In the genomic region with DNA sequence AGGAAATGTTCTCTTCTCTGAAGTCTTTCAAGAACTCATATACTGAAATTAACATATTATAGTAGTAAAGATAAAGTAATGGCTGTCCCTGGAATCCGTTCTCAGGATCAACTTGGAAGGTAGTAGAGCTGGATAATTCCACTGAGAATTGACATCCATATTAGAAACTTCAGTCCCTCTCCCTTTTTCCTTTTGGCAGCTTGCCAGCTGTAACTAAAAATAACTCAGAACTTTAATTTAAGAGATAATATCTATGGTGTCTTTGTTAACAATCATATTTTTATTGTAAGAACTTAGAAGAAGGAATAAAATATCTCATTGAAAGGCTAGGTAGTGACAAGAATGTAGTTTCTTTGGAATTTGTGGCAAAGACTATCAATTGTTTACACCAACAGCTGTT, we compare ENCODE assay signal across 3 cellular contexts.
A peak's percentile ranks its signal among the peaks of the same experiment; 100 is the strongest.
TF ChIP-seq lines count a peak whose summit lies in the region.

No MANE protein-coding gene starts in this region.

TF ChIP-seq in SK-N-SH, 30 proteins besides CTCF, POLR2A, EP300 and RAD21 (continued from another document):
- TF ChIP-seq, protein P1, sequence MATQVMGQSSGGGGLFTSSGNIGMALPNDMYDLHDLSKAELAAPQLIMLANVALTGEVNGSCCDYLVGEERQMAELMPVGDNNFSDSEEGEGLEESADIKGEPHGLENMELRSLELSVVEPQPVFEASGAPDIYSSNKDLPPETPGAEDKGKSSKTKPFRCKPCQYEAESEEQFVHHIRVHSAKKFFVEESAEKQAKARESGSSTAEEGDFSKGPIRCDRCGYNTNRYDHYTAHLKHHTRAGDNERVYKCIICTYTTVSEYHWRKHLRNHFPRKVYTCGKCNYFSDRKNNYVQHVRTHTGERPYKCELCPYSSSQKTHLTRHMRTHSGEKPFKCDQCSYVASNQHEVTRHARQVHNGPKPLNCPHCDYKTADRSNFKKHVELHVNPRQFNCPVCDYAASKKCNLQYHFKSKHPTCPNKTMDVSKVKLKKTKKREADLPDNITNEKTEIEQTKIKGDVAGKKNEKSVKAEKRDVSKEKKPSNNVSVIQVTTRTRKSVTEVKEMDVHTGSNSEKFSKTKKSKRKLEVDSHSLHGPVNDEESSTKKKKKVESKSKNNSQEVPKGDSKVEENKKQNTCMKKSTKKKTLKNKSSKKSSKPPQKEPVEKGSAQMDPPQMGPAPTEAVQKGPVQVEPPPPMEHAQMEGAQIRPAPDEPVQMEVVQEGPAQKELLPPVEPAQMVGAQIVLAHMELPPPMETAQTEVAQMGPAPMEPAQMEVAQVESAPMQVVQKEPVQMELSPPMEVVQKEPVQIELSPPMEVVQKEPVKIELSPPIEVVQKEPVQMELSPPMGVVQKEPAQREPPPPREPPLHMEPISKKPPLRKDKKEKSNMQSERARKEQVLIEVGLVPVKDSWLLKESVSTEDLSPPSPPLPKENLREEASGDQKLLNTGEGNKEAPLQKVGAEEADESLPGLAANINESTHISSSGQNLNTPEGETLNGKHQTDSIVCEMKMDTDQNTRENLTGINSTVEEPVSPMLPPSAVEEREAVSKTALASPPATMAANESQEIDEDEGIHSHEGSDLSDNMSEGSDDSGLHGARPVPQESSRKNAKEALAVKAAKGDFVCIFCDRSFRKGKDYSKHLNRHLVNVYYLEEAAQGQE (IDR thresholded peaks at IDR 0.05; ENCODE audit: low read depth, low read length): no peak
- TF ChIP-seq NRF1 (IDR thresholded peaks at IDR 0.05; ENCODE audit: low read depth, low read length): no peak
- TF ChIP-seq TCF12 (IDR thresholded peaks at IDR 0.05): no peak
- no peak for TF ChIP-seq CHD2 (IDR thresholded peaks at IDR 0.05; ENCODE audit: low read length, partially characterized antibody)
- no peak for TF ChIP-seq SIN3A (IDR thresholded peaks at IDR 0.05; ENCODE audit: borderline replicate concordance, low read depth, low read length)
- TF ChIP-seq, protein P2, sequence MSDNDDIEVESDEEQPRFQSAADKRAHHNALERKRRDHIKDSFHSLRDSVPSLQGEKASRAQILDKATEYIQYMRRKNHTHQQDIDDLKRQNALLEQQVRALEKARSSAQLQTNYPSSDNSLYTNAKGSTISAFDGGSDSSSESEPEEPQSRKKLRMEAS (IDR thresholded peaks at IDR 0.05; ENCODE audit: low read depth): no peak
- TF ChIP-seq RFX5 (IDR thresholded peaks at IDR 0.05; ENCODE audit: low read length): no peak
- no peak for TF ChIP-seq EZH2phosphoT487 (IDR thresholded peaks at IDR 0.05; ENCODE audit: borderline replicate concordance, low read depth)

TF ChIP-seq in SK-N-SH treated with all-trans-retinoic acid at 6 μM for 48 hours, 23 proteins besides CTCF, POLR2A, EP300 and RAD21 (continued from another document):
- no peak for TF ChIP-seq OSR1 (CRISPR knock-in tag; IDR thresholded peaks at IDR 0.05)
- no peak for TF ChIP-seq ZFP30 (CRISPR knock-in tag; IDR thresholded peaks at IDR 0.05)
- TF ChIP-seq ZNF565 (CRISPR knock-in tag; conservative IDR thresholded peaks at IDR 0.05; ENCODE audit: low read depth): no peak
- no peak for TF ChIP-seq GLIS3 (CRISPR knock-in tag; IDR thresholded peaks at IDR 0.05)
- TF ChIP-seq, protein P3, sequence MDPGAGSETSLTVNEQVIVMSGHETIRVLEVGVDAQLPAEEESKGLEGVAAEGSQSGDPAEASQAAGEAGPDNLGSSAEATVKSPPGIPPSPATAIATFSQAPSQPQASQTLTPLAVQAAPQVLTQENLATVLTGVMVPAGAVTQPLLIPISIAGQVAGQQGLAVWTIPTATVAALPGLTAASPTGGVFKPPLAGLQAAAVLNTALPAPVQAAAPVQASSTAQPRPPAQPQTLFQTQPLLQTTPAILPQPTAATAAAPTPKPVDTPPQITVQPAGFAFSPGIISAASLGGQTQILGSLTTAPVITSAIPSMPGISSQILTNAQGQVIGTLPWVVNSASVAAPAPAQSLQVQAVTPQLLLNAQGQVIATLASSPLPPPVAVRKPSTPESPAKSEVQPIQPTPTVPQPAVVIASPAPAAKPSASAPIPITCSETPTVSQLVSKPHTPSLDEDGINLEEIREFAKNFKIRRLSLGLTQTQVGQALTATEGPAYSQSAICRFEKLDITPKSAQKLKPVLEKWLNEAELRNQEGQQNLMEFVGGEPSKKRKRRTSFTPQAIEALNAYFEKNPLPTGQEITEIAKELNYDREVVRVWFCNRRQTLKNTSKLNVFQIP (CRISPR knock-in tag; IDR thresholded peaks at IDR 0.05; ENCODE audit: borderline replicate concordance, low read depth): no peak
- TF ChIP-seq CSDC2 (CRISPR knock-in tag; IDR thresholded peaks at IDR 0.05): no peak
- TF ChIP-seq RARB (CRISPR knock-in tag; IDR thresholded peaks at IDR 0.05): no peak

TF ChIP-seq in K562, 482 proteins besides CTCF, POLR2A, EP300 and RAD21 (continued from another document):
- TF ChIP-seq, protein P4, sequence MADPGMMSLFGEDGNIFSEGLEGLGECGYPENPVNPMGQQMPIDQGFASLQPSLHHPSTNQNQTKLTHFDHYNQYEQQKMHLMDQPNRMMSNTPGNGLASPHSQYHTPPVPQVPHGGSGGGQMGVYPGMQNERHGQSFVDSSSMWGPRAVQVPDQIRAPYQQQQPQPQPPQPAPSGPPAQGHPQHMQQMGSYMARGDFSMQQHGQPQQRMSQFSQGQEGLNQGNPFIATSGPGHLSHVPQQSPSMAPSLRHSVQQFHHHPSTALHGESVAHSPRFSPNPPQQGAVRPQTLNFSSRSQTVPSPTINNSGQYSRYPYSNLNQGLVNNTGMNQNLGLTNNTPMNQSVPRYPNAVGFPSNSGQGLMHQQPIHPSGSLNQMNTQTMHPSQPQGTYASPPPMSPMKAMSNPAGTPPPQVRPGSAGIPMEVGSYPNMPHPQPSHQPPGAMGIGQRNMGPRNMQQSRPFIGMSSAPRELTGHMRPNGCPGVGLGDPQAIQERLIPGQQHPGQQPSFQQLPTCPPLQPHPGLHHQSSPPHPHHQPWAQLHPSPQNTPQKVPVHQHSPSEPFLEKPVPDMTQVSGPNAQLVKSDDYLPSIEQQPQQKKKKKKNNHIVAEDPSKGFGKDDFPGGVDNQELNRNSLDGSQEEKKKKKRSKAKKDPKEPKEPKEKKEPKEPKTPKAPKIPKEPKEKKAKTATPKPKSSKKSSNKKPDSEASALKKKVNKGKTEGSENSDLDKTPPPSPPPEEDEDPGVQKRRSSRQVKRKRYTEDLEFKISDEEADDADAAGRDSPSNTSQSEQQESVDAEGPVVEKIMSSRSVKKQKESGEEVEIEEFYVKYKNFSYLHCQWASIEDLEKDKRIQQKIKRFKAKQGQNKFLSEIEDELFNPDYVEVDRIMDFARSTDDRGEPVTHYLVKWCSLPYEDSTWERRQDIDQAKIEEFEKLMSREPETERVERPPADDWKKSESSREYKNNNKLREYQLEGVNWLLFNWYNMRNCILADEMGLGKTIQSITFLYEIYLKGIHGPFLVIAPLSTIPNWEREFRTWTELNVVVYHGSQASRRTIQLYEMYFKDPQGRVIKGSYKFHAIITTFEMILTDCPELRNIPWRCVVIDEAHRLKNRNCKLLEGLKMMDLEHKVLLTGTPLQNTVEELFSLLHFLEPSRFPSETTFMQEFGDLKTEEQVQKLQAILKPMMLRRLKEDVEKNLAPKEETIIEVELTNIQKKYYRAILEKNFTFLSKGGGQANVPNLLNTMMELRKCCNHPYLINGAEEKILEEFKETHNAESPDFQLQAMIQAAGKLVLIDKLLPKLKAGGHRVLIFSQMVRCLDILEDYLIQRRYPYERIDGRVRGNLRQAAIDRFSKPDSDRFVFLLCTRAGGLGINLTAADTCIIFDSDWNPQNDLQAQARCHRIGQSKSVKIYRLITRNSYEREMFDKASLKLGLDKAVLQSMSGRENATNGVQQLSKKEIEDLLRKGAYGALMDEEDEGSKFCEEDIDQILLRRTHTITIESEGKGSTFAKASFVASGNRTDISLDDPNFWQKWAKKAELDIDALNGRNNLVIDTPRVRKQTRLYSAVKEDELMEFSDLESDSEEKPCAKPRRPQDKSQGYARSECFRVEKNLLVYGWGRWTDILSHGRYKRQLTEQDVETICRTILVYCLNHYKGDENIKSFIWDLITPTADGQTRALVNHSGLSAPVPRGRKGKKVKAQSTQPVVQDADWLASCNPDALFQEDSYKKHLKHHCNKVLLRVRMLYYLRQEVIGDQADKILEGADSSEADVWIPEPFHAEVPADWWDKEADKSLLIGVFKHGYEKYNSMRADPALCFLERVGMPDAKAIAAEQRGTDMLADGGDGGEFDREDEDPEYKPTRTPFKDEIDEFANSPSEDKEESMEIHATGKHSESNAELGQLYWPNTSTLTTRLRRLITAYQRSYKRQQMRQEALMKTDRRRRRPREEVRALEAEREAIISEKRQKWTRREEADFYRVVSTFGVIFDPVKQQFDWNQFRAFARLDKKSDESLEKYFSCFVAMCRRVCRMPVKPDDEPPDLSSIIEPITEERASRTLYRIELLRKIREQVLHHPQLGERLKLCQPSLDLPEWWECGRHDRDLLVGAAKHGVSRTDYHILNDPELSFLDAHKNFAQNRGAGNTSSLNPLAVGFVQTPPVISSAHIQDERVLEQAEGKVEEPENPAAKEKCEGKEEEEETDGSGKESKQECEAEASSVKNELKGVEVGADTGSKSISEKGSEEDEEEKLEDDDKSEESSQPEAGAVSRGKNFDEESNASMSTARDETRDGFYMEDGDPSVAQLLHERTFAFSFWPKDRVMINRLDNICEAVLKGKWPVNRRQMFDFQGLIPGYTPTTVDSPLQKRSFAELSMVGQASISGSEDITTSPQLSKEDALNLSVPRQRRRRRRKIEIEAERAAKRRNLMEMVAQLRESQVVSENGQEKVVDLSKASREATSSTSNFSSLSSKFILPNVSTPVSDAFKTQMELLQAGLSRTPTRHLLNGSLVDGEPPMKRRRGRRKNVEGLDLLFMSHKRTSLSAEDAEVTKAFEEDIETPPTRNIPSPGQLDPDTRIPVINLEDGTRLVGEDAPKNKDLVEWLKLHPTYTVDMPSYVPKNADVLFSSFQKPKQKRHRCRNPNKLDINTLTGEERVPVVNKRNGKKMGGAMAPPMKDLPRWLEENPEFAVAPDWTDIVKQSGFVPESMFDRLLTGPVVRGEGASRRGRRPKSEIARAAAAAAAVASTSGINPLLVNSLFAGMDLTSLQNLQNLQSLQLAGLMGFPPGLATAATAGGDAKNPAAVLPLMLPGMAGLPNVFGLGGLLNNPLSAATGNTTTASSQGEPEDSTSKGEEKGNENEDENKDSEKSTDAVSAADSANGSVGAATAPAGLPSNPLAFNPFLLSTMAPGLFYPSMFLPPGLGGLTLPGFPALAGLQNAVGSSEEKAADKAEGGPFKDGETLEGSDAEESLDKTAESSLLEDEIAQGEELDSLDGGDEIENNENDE (IDR thresholded peaks at IDR 0.05; ENCODE audit: low read depth, low read length): no peak
- TF ChIP-seq NFIX (CRISPR knock-in tag; IDR thresholded peaks at IDR 0.05; ENCODE audit: low read depth): peak; percentile 88
